9 cellular contexts compared by ENCODE assay signal in genomic region chr12:47802312-47802711, GRCh38. TPM values are rescaled to one million over a fixed set of nuclear protein-coding genes. Genes with fewer than 3 reads are reported as not detected.
A peak's percentile ranks its signal among the peaks of the same experiment; 100 is the strongest.
DNase-seq lines count a peak whose midpoint lies in the region; ATAC-seq lines count a peak whose summit lies in the region.
"Had no signal": no experiment of that assay in that cellular context is flagged by ENCODE, and none has a peak within 500 bp of the region (broad histone marks: within the 10 kb centered on the region; RNA-seq: fewer than 3 reads in every experiment).

No MANE protein-coding gene starts in this region.

- H3K4me1 ChIP-seq in thymus (ENCODE audit: control insufficient read depth, insufficient read depth, low read length): peaks cover 85% of the 10 kb centered on the region

- CTCF ChIA-PET in activated CD8-positive, alpha-beta memory T cell treated with anti-CD3 and anti-CD28 coated beads, Interleukin-2, amount 10 ng/mL, durations not matched to agents 7 days and 5 days (lab: Charles Lee): interaction anchor here (0.9 to 27.3 kb wide), 12 partner anchors 8 to 84 kb away, joined by 3 to 775 read pairs (median 7); partner anchors contain the start of gene HDAC7

- peaks cover 84% of the 10 kb centered on the region for H3K36me3 ChIP-seq in thymus (ENCODE audit: control insufficient read depth, insufficient read depth)

- no peak overlapping the region for H3K4me3 ChIP-seq in thymus (ENCODE audit: low read length)

- peak overlapping the region; percentile 47 for H3K27ac ChIP-seq in thymus (ENCODE audit: low read depth)

- no peaks in the 10 kb centered on the region for H3K9me3 Mint-ChIP-seq in activated CD8-positive, alpha-beta memory T cell treated with anti-CD3 and anti-CD28 coated beads, Interleukin-2, amount 10 ng/mL, durations not matched to agents 7 days and 5 days (ENCODE audit: low read depth)
- no peaks in the 10 kb centered on the region for H3K9me3 Mint-ChIP-seq in activated T-helper 17 cell treated with anti-CD3 and anti-CD28 coated beads, Interleukin-2, amount 50 U/mL, for 72 hours

- H3K4me1 Mint-ChIP-seq in activated CD8-positive, alpha-beta memory T cell treated with anti-CD3 and anti-CD28 coated beads, Interleukin-2, amount 10 ng/mL, durations not matched to agents 7 days and 5 days: peaks cover 78% of the 10 kb centered on the region
- H3K4me1 Mint-ChIP-seq in activated T-helper 17 cell treated with anti-CD3 and anti-CD28 coated beads, Interleukin-2, amount 50 U/mL, for 72 hours: peaks cover 37% of the 10 kb centered on the region

- 33% methylated on average over 5 of the region's 5 CpGs for WGBS in thymus

- H3K27ac Mint-ChIP-seq in activated CD8-positive, alpha-beta memory T cell treated with anti-CD3 and anti-CD28 coated beads, Interleukin-2, amount 10 ng/mL, durations not matched to agents 7 days and 5 days: peak overlapping the region; percentile 82
- H3K27ac Mint-ChIP-seq in activated T-helper 17 cell treated with anti-CD3 and anti-CD28 coated beads, Interleukin-2, amount 50 U/mL, for 72 hours: peak overlapping the region; percentile 94

- H3K27me3 ChIP-seq in thymus (ENCODE audit: control insufficient read depth, insufficient read depth): no peaks in the 10 kb centered on the region

- H3K27me3 Mint-ChIP-seq in activated CD8-positive, alpha-beta memory T cell treated with anti-CD3 and anti-CD28 coated beads, Interleukin-2, amount 10 ng/mL, durations not matched to agents 7 days and 5 days: no peaks in the 10 kb centered on the region
- H3K27me3 Mint-ChIP-seq in activated T-helper 17 cell treated with anti-CD3 and anti-CD28 coated beads, Interleukin-2, amount 50 U/mL, for 72 hours: no peaks in the 10 kb centered on the region

- DNase-seq in activated CD8-positive, alpha-beta memory T cell treated with anti-CD3 and anti-CD28 coated beads, Interleukin-2, amount 10 ng/mL, durations not matched to agents 7 days and 5 days: no peak
- DNase-seq in activated CD8-positive, alpha-beta memory T cell treated with anti-CD3 and anti-CD28 coated beads, Interleukin-2, amount 50 U/mL, for 48 hours: no peak
- DNase-seq in islet precursor cell (peak; percentile 87), retina (no peak), NCI-H1105 treated with DMSO at 0.1 percent for 48 hours (lab: John Stamatoyannopoulos, UW) (no peak)
- no peak for DNase-seq in stimulated activated CD4-positive, alpha-beta T cell treated with anti-CD3 and anti-CD28 coated beads, Interleukin-2, amount 100 ng/mL, for 24 hours
- DNase-seq: activated CD8-positive, alpha-beta memory T cell treated with anti-CD3 and anti-CD28 coated beads for 24 hours had no signal

- peak; percentile 44 for ATAC-seq in activated CD8-positive, alpha-beta memory T cell treated with anti-CD3 and anti-CD28 coated beads, Interleukin-2, amount 10 ng/mL, durations not matched to agents 7 days and 5 days
- no peak for ATAC-seq in activated T-helper 17 cell treated with anti-CD3 and anti-CD28 coated beads, Interleukin-2, amount 50 U/mL, for 72 hours (replicated peaks)

- H3K36me3 Mint-ChIP-seq in activated CD8-positive, alpha-beta memory T cell treated with anti-CD3 and anti-CD28 coated beads, Interleukin-2, amount 10 ng/mL, durations not matched to agents 7 days and 5 days: peaks cover 42% of the 10 kb centered on the region
- peaks cover 98% of the 10 kb centered on the region for H3K36me3 Mint-ChIP-seq in activated T-helper 17 cell treated with anti-CD3 and anti-CD28 coated beads, Interleukin-2, amount 50 U/mL, for 72 hours (ENCODE audit: low read depth)

- no peaks in the 10 kb centered on the region for H3K9me3 ChIP-seq in thymus (ENCODE audit: control insufficient read depth)

- H3K4me3 Mint-ChIP-seq in activated CD8-positive, alpha-beta memory T cell treated with anti-CD3 and anti-CD28 coated beads, Interleukin-2, amount 10 ng/mL, durations not matched to agents 7 days and 5 days: peak overlapping the region; percentile 22
- H3K4me3 Mint-ChIP-seq in activated T-helper 17 cell treated with anti-CD3 and anti-CD28 coated beads, Interleukin-2, amount 50 U/mL, for 72 hours: peak overlapping the region; percentile 97

RNA-seq across cellular contexts. Expression of gene HDAC7, which starts 17.4 kb away (rescaled TPM):
- 100 to 1,000 TPM; 226 to 284 TPM for total RNA-seq in activated CD8-positive, alpha-beta memory T cell treated with anti-CD3 and anti-CD28 coated beads, Interleukin-2, amount 10 ng/mL, durations not matched to agents 7 days and 5 days
- 100 to 1,000 TPM; 163 to 471 TPM for total RNA-seq in activated T-helper 17 cell treated with anti-CD3 and anti-CD28 coated beads, Interleukin-2, amount 50 U/mL, for 72 hours
- 130 TPM for polyA plus RNA-seq in thymus

RNA-seq across cellular contexts. Expression of gene SLC48A1, which starts 29.3 kb away (rescaled TPM):
- 10 to 100 TPM; 13.9 to 18.5 TPM for total RNA-seq in activated CD8-positive, alpha-beta memory T cell treated with anti-CD3 and anti-CD28 coated beads, Interleukin-2, amount 10 ng/mL, durations not matched to agents 7 days and 5 days
- total RNA-seq in activated T-helper 17 cell treated with anti-CD3 and anti-CD28 coated beads, Interleukin-2, amount 50 U/mL, for 72 hours: 1 to 10 TPM; 6.7 to 8.2 TPM
- polyA plus RNA-seq in thymus: 9.3 TPM

RNA-seq across cellular contexts. Expression of gene RAPGEF3, which starts 43.6 kb away (rescaled TPM):
- 1 to 10 TPM; 1.5 to 1.9 TPM for total RNA-seq in activated CD8-positive, alpha-beta memory T cell treated with anti-CD3 and anti-CD28 coated beads, Interleukin-2, amount 10 ng/mL, durations not matched to agents 7 days and 5 days
- total RNA-seq in activated T-helper 17 cell treated with anti-CD3 and anti-CD28 coated beads, Interleukin-2, amount 50 U/mL, for 72 hours: 1 to 10 TPM; 1.4 to 8.4 TPM
- polyA plus RNA-seq in thymus: 20.9 TPM
